Comparison of ENCODE assay signal across 27 cellular contexts in genomic region chr6:31110825-31111582, GRCh38. TPM values are rescaled to one million over a fixed set of nuclear protein-coding genes. Genes with fewer than 3 reads are reported as not detected.
DNase-seq lines count a peak whose midpoint lies in the region; ATAC-seq, FAIRE-seq and TF ChIP-seq lines count a peak whose summit lies in the region.
"Had no signal": no experiment of that assay in that cellular context is flagged by ENCODE, and none has a peak within 500 bp of the region (broad histone marks: within the 10 kb centered on the region; RNA-seq: fewer than 3 reads in every experiment).

No MANE protein-coding gene starts in this region.

- H3K36me3 ChIP-seq in H1 (ENCODE audit: control insufficient read depth in 2 of 4, insufficient read depth in 4 of 4, low read length in 3 of 4) (no peaks in the 10 kb centered on the region), neural progenitor cell (no peaks in the 10 kb centered on the region)
- H3K36me3 ChIP-seq: BLaER1 treated with 17β-estradiol and CSF1 and Interleukin-3, amounts not matched to agents 10 nM and 100 nM; Peyer's patch had no signal

- H2BK120ac ChIP-seq in H1 (replicated peaks; ENCODE audit: low read depth, low read length) = no peak overlapping the region

- WGBS in H1 (ENCODE audit: extremely low coverage in 1 of 2, insufficient coverage in 1 of 2, insufficient read length in 1 of 2, insufficient replicate concordance in 2 of 2, low coverage in 1 of 2, low lambda C conversion rate in 2 of 2, missing lambda C conversion rate in 1 of 2), 2 experiments = 68% methylated on average over 10 of the region's 11 CpGs; no CpG with 5 or more reads in 1 of the 2 experiments

- no peak overlapping the region for H3K4ac ChIP-seq in H1 (replicated peaks; ENCODE audit: insufficient read length, low read depth, low read length)

- TF ChIP-seq RAD21 in H1 (IDR thresholded peaks at IDR 0.05 in 1 of 2, conservative IDR thresholded peaks at IDR 0.05 in 1 of 2; ENCODE audit: low read depth in 2 of 2, low read length in 2 of 2) = peak; percentile 5 to 18; a peak in 1 of 4 replicates

- H3K79me1 ChIP-seq in H1 (ENCODE audit: low read depth, low read length) = no peaks in the 10 kb centered on the region

- no peak for FAIRE-seq in H1 (lab: Jason Lieb, UNC)
- FAIRE-seq: GM12891, HepG2 had no signal

- H3K9me3 ChIP-seq in H1 (ENCODE audit: insufficient read depth in 2 of 2, low read depth in 1 of 2, low read length in 1 of 2) = no peaks in the 10 kb centered on the region
- H3K9me3 ChIP-seq in neural progenitor cell (ENCODE audit: low read depth) = no peaks in the 10 kb centered on the region
- H3K9me3 ChIP-seq: BLaER1 treated with 17β-estradiol and CSF1 and Interleukin-3, amounts not matched to agents 10 nM and 100 nM; Peyer's patch had no signal

- H3K18ac ChIP-seq in H1 (ENCODE audit: extremely low read depth, low read length) = no peak overlapping the region

- POLR2A ChIA-PET in H1 (lab: Charles Lee; ENCODE audit: partially characterized antibody) = interaction anchor here (1.0 to 1.3 kb wide), 4 partner anchors 19 to 196 kb away, joined by 3 to 4 read pairs (median 4); no protein-coding TSS in a partner anchor

- no peaks in the 10 kb centered on the region; the same call in 1 of the 2 replicates for H3K23me2 ChIP-seq in H1 (ENCODE audit: low read depth, low read length)

- CTCF ChIA-PET in H1 (lab: Charles Lee; ENCODE audit: partially characterized antibody) = interaction anchor here (0.8 to 10.6 kb wide), 13 partner anchors 9 to 380 kb away, joined by 3 to 187 read pairs (median 4); no protein-coding TSS in a partner anchor

- H3K4me3 ChIP-seq in H1 (ENCODE audit: extremely low read depth in 1 of 4, insufficient read depth in 2 of 4, low read depth in 3 of 4, low read length in 4 of 4) = no peak overlapping the region
- H3K4me3 ChIP-seq in neural progenitor cell = no peak overlapping the region
- H3K4me3 ChIP-seq: BLaER1 treated with 17β-estradiol and CSF1 and Interleukin-3, amounts not matched to agents 10 nM and 100 nM; Peyer's patch had no signal

- H2BK20ac ChIP-seq in H1 (ENCODE audit: low read length) = no peak overlapping the region

- no peaks in the 10 kb centered on the region for H3K79me2 ChIP-seq in H1 (ENCODE audit: control insufficient read depth in 1 of 2, insufficient read depth in 2 of 2, low read length in 2 of 2)
- no peaks in the 10 kb centered on the region for H3K79me2 ChIP-seq in neural progenitor cell (ENCODE audit: low read depth)

- H4K20me1 ChIP-seq in H1 (replicated peaks in 1 of 2; ENCODE audit: control insufficient read depth in 1 of 2, insufficient read depth in 2 of 2, low read length in 2 of 2) (no peaks in the 10 kb centered on the region), neural progenitor cell (ENCODE audit: low read depth) (no peaks in the 10 kb centered on the region)

- H3K9ac ChIP-seq in H1 (replicated peaks in 1 of 4; ENCODE audit: extremely low read depth in 1 of 4, low read depth in 3 of 4, low read length in 3 of 4) = no peak overlapping the region
- no peak overlapping the region for H3K9ac ChIP-seq in neural progenitor cell
- H3K9ac ChIP-seq: BLaER1 treated with 17β-estradiol and CSF1 and Interleukin-3, amounts not matched to agents 10 nM and 100 nM had no signal

- H2BK15ac ChIP-seq in H1 (ENCODE audit: low read length) = no peak overlapping the region

- DNase-seq in NCI-H82 (lab: John Stamatoyannopoulos, UW) = peak; percentile 29
- no peak for DNase-seq in NCI-H82 treated with DMSO at 0.1 percent for 48 hours (lab: John Stamatoyannopoulos, UW; ENCODE audit: unreplicated experiment)
- DNase-seq in H1 (ENCODE audit: low read depth in 1 of 2, low spot score in 2 of 2) = no peak
- peak; percentile 40 for DNase-seq in neural progenitor cell (ENCODE audit: low spot score)
- DNase-seq in AML-193 (lab: John Stamatoyannopoulos, UW) = no peak
- DNase-seq in NCI-H510A treated with DMSO at 0.1 percent for 48 hours (lab: John Stamatoyannopoulos, UW) = no peak
- DNase-seq: ACHN; CD4-positive, alpha-beta memory T cell; DMS153; KBM-7; MM.1S; NCI-H1092; NCI-H1436 treated with DMSO at 0.1 percent for 48 hours; NCI-H1930; NCI-H2227 treated with DMSO at 0.1 percent for 48 hours; NCI-H510A; NCI-H748 treated with DMSO at 0.1 percent for 48 hours; Peyer's patch had no signal

- peaks cover 2% of the 10 kb centered on the region for H3K9me3 Mint-ChIP-seq in neural progenitor cell

- H3K4me1 ChIP-seq in H1 (replicated peaks in 1 of 4; ENCODE audit: control insufficient read depth in 3 of 4, insufficient read depth in 4 of 4, low read length in 3 of 4) (peaks cover 0 to 20% (median 8%) of the 10 kb centered on the region in 4 experiments; a peak in 6 of 7 replicates), neural progenitor cell (peaks cover 17% of the 10 kb centered on the region)

- no peak overlapping the region for H3K4me3 Mint-ChIP-seq in neural progenitor cell
- H3K4me3 Mint-ChIP-seq: CD4-positive, alpha-beta memory T cell had no signal

- no peak overlapping the region for H2AK5ac ChIP-seq in H1 (ENCODE audit: low read depth, low read length)

- H3K4me1 Mint-ChIP-seq in neural progenitor cell = peaks cover 22% of the 10 kb centered on the region

- H3K4me2 ChIP-seq in H1 (ENCODE audit: insufficient read depth in 1 of 2, low read depth in 2 of 2, low read length in 2 of 2) (peak overlapping the region in 1 of 2 experiments; percentile 20; a peak in 1 of 4 replicates), neural progenitor cell (peak overlapping the region; percentile 47)
- H3K4me2 ChIP-seq: BLaER1 treated with 17β-estradiol and CSF1 and Interleukin-3, amounts not matched to agents 10 nM and 100 nM had no signal

- no peak overlapping the region for H3K27ac Mint-ChIP-seq in neural progenitor cell

- H3K23ac ChIP-seq in H1 (ENCODE audit: insufficient read length) = no peak overlapping the region

- TF ChIP-seq CTCF in H1 (IDR thresholded peaks at IDR 0.05; ENCODE audit: control extremely low read depth in 1 of 3, insufficient read depth in 1 of 3, low read depth in 1 of 3, low read length in 3 of 3) (peak in 2 of 3 experiments; percentile 13 to 14; a peak in 2 of 4 replicates), neural progenitor cell (IDR thresholded peaks at IDR 0.05) (peak; percentile 10)

- no peak for TF ChIP-seq EP300 in H1 (IDR thresholded peaks at IDR 0.05; ENCODE audit: borderline replicate concordance in 1 of 2, low read depth in 2 of 2, low read length in 2 of 2)

- H2BK5ac ChIP-seq in H1 (ENCODE audit: low read depth, low read length) = no peak overlapping the region

- H4K91ac ChIP-seq in H1 (replicated peaks; ENCODE audit: insufficient read length, low read length) = no peak overlapping the region

- H3K36me3 Mint-ChIP-seq in neural progenitor cell = no peaks in the 10 kb centered on the region
- H3K36me3 Mint-ChIP-seq: CD4-positive, alpha-beta memory T cell had no signal

- no peak overlapping the region for H4K8ac ChIP-seq in H1 (ENCODE audit: extremely low read depth, insufficient read depth, low read length)

- no peak overlapping the region for H3K27ac ChIP-seq in H1 (ENCODE audit: low read depth, low read length)
- no peak overlapping the region for H3K27ac ChIP-seq in neural progenitor cell
- H3K27ac ChIP-seq: 22Rv1; BLaER1 treated with 17β-estradiol and CSF1 and Interleukin-3, amounts not matched to agents 10 nM and 100 nM; Peyer's patch had no signal

- no peak overlapping the region for H3K56ac ChIP-seq in H1 (replicated peaks; ENCODE audit: insufficient read length, low read depth, low read length)

- no peak for TF ChIP-seq POLR2A in H1 (IDR thresholded peaks at IDR 0.05; ENCODE audit: control extremely low read depth in 1 of 2, low read depth in 2 of 2, low read length in 2 of 2)

- H3K27me3 ChIP-seq in H1 (replicated peaks in 1 of 4; ENCODE audit: control insufficient read depth in 3 of 4, extremely low read depth in 1 of 4, insufficient read depth in 3 of 4, low read length in 3 of 4) (peaks cover 0 to 11% (median 3%) of the 10 kb centered on the region in 4 experiments; a peak in 3 of 7 replicates), neural progenitor cell (peaks cover 8% of the 10 kb centered on the region)
- H3K27me3 ChIP-seq: BLaER1 treated with 17β-estradiol and CSF1 and Interleukin-3, amounts not matched to agents 10 nM and 100 nM; Peyer's patch had no signal

- no peak overlapping the region for H4K5ac ChIP-seq in H1 (ENCODE audit: insufficient read length, low read depth, low read length)

- ATAC-seq in GM21526 (IDR thresholded peaks at IDR 0.05; ENCODE audit: low FRiP score, unreplicated experiment) (no peak), GM21825 (IDR thresholded peaks at IDR 0.05; ENCODE audit: unreplicated experiment) (no peak)
- ATAC-seq: HepG2, SK-N-SH treated with all-trans-retinoic acid at 6 μM for 48 hours had no signal

- H2AFZ ChIP-seq in H1 (ENCODE audit: low read length) (peak overlapping the region; percentile 46; the same call in 1 of the 2 replicates), neural progenitor cell (replicated peaks) (peak overlapping the region; percentile 17)

- no peak overlapping the region for H2BK12ac ChIP-seq in H1 (ENCODE audit: low read depth, low read length)

- peaks cover 14% of the 10 kb centered on the region for H3K27me3 Mint-ChIP-seq in neural progenitor cell (ENCODE audit: insufficient read depth, low read depth)

- no peak overlapping the region for H3K14ac ChIP-seq in H1 (ENCODE audit: insufficient read length)

- no peaks in the 10 kb centered on the region for H3F3A ChIP-seq in neural progenitor cell (ENCODE audit: low read depth)

RNA-seq across cellular contexts. Expression of gene C6orf15, which starts 1.4 kb away (rescaled TPM):
- not detected in 2 replicates for total RNA-seq in H1 (2021; fragmentation: NEBNext Ultra II Directional; extraction: Animal tissue kit (Norgen Biotek cat#: 25700))
- 0.06 TPM in 1 of 2 replicates, not detected in the other for polyA plus RNA-seq in H1 (2011; rRNA removed)
- polyA plus RNA-seq in H1 (2011; cell fraction: cytosol; rRNA removed) = not detected
- polyA plus RNA-seq in H1 (2011; cell fraction: nucleus; rRNA removed) = 0.30 TPM
- polyA plus RNA-seq in H1 (2012, experiment 1 of 2) = not detected in 4 replicates
- not detected for polyA plus RNA-seq in H1 (2012, experiment 2 of 2)
- 0.06 TPM for polyA plus RNA-seq in H1 (2013, experiment 1 of 2)
- not detected for polyA plus RNA-seq in H1 (2013, experiment 2 of 2)
- polyA minus RNA-seq in H1 (2011; rRNA and poly(A)+ RNA removed) = 0.25 TPM in 1 of 2 replicates, not detected in the other
- polyA minus RNA-seq in H1 (2011; cell fraction: cytosol; rRNA and poly(A)+ RNA removed) = 1.0 TPM
- polyA minus RNA-seq in H1 (2011; cell fraction: nucleus; rRNA and poly(A)+ RNA removed) = not detected
- not detected in 2 replicates for total RNA-seq in neural progenitor cell (ENCODE audit: low replicate concordance)
- total RNA-seq: CD4-positive, alpha-beta memory T cell; G401; H4; HepG2; Peyer's patch had no signal
- polyA plus RNA-seq: CD4-positive, alpha-beta memory T cell; HepG2 had no signal

RNA-seq across cellular contexts. Expression of gene PSORS1C1, which starts 3.6 kb away (rescaled TPM):
- 0.36 and 0.52 TPM in 2 replicates for total RNA-seq in H1 (2021; fragmentation: NEBNext Ultra II Directional; extraction: Animal tissue kit (Norgen Biotek cat#: 25700))
- polyA plus RNA-seq in H1 (2011; rRNA removed) = 0.12 and 0.30 TPM in 2 replicates
- polyA plus RNA-seq in H1 (2011; cell fraction: cytosol; rRNA removed) = 0.37 TPM
- polyA plus RNA-seq in H1 (2011; cell fraction: nucleus; rRNA removed) = 1.7 TPM
- 0.20 to 0.64 TPM (median 0.48 TPM) in 4 replicates for polyA plus RNA-seq in H1 (2012, experiment 1 of 2)
- polyA plus RNA-seq in H1 (2012, experiment 2 of 2) = not detected
- 0.12 TPM for polyA plus RNA-seq in H1 (2013, experiment 1 of 2)
- polyA plus RNA-seq in H1 (2013, experiment 2 of 2) = 0.55 TPM
- 0.09 TPM in 1 of 2 replicates, not detected in the other for polyA minus RNA-seq in H1 (2011; rRNA and poly(A)+ RNA removed)
- polyA minus RNA-seq in H1 (2011; cell fraction: cytosol; rRNA and poly(A)+ RNA removed) = not detected
- polyA minus RNA-seq in H1 (2011; cell fraction: nucleus; rRNA and poly(A)+ RNA removed) = not detected
- total RNA-seq in neural progenitor cell (ENCODE audit: low replicate concordance) = not detected in 2 replicates
- total RNA-seq: CD4-positive, alpha-beta memory T cell; G401 had no signal

RNA-seq across cellular contexts. Expression of gene CDSN, which starts 9.2 kb away (rescaled TPM):
- total RNA-seq in H1 (2021; fragmentation: NEBNext Ultra II Directional; extraction: Animal tissue kit (Norgen Biotek cat#: 25700)) = not detected in 2 replicates
- polyA plus RNA-seq in H1 (2011; rRNA removed) = not detected in 2 replicates
- polyA plus RNA-seq in H1 (2011; cell fraction: cytosol; rRNA removed) = not detected
- not detected for polyA plus RNA-seq in H1 (2011; cell fraction: nucleus; rRNA removed)
- not detected in 4 replicates for polyA plus RNA-seq in H1 (2012, experiment 1 of 2)
- polyA plus RNA-seq in H1 (2012, experiment 2 of 2) = not detected
- not detected for polyA plus RNA-seq in H1 (2013, experiment 1 of 2)
- not detected for polyA plus RNA-seq in H1 (2013, experiment 2 of 2)
- not detected in 2 replicates for polyA minus RNA-seq in H1 (2011; rRNA and poly(A)+ RNA removed)
- polyA minus RNA-seq in H1 (2011; cell fraction: cytosol; rRNA and poly(A)+ RNA removed) = not detected
- not detected for polyA minus RNA-seq in H1 (2011; cell fraction: nucleus; rRNA and poly(A)+ RNA removed)
- total RNA-seq in neural progenitor cell (ENCODE audit: low replicate concordance) = not detected in 2 replicates
- total RNA-seq: CD4-positive, alpha-beta memory T cell; G401; H4; HepG2 had no signal
- polyA plus RNA-seq: CD4-positive, alpha-beta memory T cell; HepG2 had no signal

RNA-seq across cellular contexts. Expression of gene PSORS1C2, which starts 27.9 kb away (rescaled TPM):
- not detected in 2 replicates for total RNA-seq in H1 (2021; fragmentation: NEBNext Ultra II Directional; extraction: Animal tissue kit (Norgen Biotek cat#: 25700))
- 0.11 and 0.58 TPM in 2 replicates for polyA plus RNA-seq in H1 (2011; rRNA removed)
- polyA plus RNA-seq in H1 (2011; cell fraction: cytosol; rRNA removed) = 0.39 TPM
- 1.4 TPM for polyA plus RNA-seq in H1 (2011; cell fraction: nucleus; rRNA removed)
- 0.52 to 0.62 TPM (median 0.57 TPM) in 3 of 4 replicates, not detected in the other for polyA plus RNA-seq in H1 (2012, experiment 1 of 2)
- 0.21 TPM for polyA plus RNA-seq in H1 (2012, experiment 2 of 2)
- 1.6 TPM for polyA plus RNA-seq in H1 (2013, experiment 1 of 2)
- 1.6 TPM for polyA plus RNA-seq in H1 (2013, experiment 2 of 2)
- not detected in 2 replicates for polyA minus RNA-seq in H1 (2011; rRNA and poly(A)+ RNA removed)
- polyA minus RNA-seq in H1 (2011; cell fraction: cytosol; rRNA and poly(A)+ RNA removed) = not detected
- not detected for polyA minus RNA-seq in H1 (2011; cell fraction: nucleus; rRNA and poly(A)+ RNA removed)
- not detected in 2 replicates for total RNA-seq in neural progenitor cell (ENCODE audit: low replicate concordance)
- total RNA-seq: CD4-positive, alpha-beta memory T cell; G401; H4; HepG2; Peyer's patch had no signal
- polyA plus RNA-seq: CD4-positive, alpha-beta memory T cell; HepG2 had no signal

RNA-seq across cellular contexts. Expression of gene CCHCR1, which starts 46.6 kb away (rescaled TPM):
- total RNA-seq in H1 (2021; fragmentation: NEBNext Ultra II Directional; extraction: Animal tissue kit (Norgen Biotek cat#: 25700)) = 38.0 and 38.2 TPM in 2 replicates
- 20.9 and 32.8 TPM in 2 replicates for polyA plus RNA-seq in H1 (2011; rRNA removed)
- 50.9 TPM for polyA plus RNA-seq in H1 (2011; cell fraction: cytosol; rRNA removed)
- polyA plus RNA-seq in H1 (2011; cell fraction: nucleus; rRNA removed) = 138 TPM
- 36.7 to 61.3 TPM (median 50.8 TPM) in 4 replicates for polyA plus RNA-seq in H1 (2012, experiment 1 of 2)
- polyA plus RNA-seq in H1 (2012, experiment 2 of 2) = 19.0 TPM
- 19.9 TPM for polyA plus RNA-seq in H1 (2013, experiment 1 of 2)
- polyA plus RNA-seq in H1 (2013, experiment 2 of 2) = 17.6 TPM
- polyA minus RNA-seq in H1 (2011; rRNA and poly(A)+ RNA removed) = 29.0 and 29.1 TPM in 2 replicates
- polyA minus RNA-seq in H1 (2011; cell fraction: cytosol; rRNA and poly(A)+ RNA removed) = 20.8 TPM
- 43.1 TPM for polyA minus RNA-seq in H1 (2011; cell fraction: nucleus; rRNA and poly(A)+ RNA removed)
- 23.2 and 54.9 TPM in 2 replicates for total RNA-seq in neural progenitor cell (ENCODE audit: low replicate concordance)

Comparison
In these comparisons a context has a peak if more than half of its experiments do, and no peak if none do; other contexts are left out.
1. DNase-seq: peak in NCI-H82 (single experiment) and neural progenitor cell (single experiment); none in NCI-H82 treated with DMSO at 0.1 percent for 48 hours (single experiment), H1 (0 of 2), AML-193 (0 of 2) and NCI-H510A treated with DMSO at 0.1 percent for 48 hours (single experiment).